Comparison of ENCODE assay signal across 1 cellular context in the genomic region with DNA sequence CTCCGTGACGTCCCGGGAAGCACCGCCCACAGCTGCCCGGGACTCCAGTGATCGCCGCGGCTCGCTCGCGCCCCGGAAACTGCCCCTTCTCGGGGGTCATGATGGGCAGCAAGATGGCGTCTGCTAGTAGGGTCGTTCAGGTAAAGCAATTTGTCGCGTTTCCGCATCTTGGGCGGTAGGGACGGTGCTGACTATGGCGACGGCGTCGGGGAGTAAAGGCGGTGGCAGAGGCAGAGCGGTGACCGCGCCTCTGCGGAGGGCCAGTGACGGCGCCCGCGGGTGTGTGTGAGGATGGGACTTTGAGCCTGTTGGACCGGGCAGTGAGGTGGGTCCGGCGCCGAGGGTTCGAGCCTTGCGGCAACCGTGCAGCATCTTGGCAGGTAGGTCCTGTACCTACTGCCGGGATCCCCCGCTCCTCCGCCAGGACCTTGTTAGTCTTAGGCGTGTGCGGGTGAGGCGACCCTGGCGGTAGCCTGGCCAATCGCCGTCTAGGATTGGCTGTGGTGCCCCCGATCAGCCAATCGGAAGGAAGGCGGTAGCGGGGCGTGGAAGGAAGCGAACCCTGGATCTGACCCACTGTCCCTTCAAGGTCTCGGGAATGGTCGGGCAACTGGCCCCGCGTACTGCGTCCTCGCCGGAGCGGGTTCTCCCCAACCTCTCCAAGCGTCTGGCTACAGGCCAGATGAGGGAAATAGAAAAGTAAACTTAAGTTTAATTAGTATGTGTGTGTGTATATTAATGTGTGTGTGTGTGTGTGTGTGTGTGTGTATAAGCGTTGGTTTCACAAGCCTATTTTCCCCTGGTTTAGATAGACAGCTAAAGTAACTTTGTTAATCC.
TF ChIP-seq lines count a peak whose summit lies in the region.

No MANE protein-coding gene starts in this region.

TF ChIP-seq in HepG2, 621 proteins besides CTCF, POLR2A, EP300 and RAD21 (continued from another document and continues in another):
- TF ChIP-seq, protein P1, sequence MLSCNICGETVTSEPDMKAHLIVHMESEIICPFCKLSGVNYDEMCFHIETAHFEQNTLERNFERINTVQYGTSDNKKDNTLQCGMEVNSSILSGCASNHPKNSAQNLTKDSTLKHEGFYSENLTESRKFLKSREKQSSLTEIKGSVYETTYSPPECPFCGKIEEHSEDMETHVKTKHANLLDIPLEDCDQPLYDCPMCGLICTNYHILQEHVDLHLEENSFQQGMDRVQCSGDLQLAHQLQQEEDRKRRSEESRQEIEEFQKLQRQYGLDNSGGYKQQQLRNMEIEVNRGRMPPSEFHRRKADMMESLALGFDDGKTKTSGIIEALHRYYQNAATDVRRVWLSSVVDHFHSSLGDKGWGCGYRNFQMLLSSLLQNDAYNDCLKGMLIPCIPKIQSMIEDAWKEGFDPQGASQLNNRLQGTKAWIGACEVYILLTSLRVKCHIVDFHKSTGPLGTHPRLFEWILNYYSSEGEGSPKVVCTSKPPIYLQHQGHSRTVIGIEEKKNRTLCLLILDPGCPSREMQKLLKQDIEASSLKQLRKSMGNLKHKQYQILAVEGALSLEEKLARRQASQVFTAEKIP (CRISPR knock-in tag; IDR thresholded peaks at IDR 0.05; ENCODE audit: borderline replicate concordance): no peak
- TF ChIP-seq MATR3 (CRISPR knock-in tag; IDR thresholded peaks at IDR 0.05) (no peak), SMAD3 (CRISPR knock-in tag; IDR thresholded peaks at IDR 0.05) (no peak), JUNB (CRISPR knock-in tag; IDR thresholded peaks at IDR 0.05; ENCODE audit: borderline replicate concordance) (no peak), ARNT2 (CRISPR knock-in tag; IDR thresholded peaks at IDR 0.05; ENCODE audit: low read depth) (0 out of 2 replicates have a peak, but pooled peaks have one; percentile 53), NR2F6 (IDR thresholded peaks at IDR 0.05) (peak; percentile 64), NR2F6 (CRISPR knock-in tag; IDR thresholded peaks at IDR 0.05) (peak; percentile 80), HNRNPH1 (optimal IDR thresholded peaks at IDR 0.05; ENCODE audit: low read depth, low read length) (no peak), ZNF770 (CRISPR knock-in tag; IDR thresholded peaks at IDR 0.05) (peak; percentile 49; the same call in 1 of the 2 replicates), SALL1 (CRISPR knock-in tag; IDR thresholded peaks at IDR 0.05) (peak; percentile 93), NFIC (IDR thresholded peaks at IDR 0.05; ENCODE audit: low read length) (no peak), ZNF589 (CRISPR knock-in tag; conservative IDR thresholded peaks at IDR 0.05) (no peak), PRDM15 (CRISPR knock-in tag; IDR thresholded peaks at IDR 0.05) (peak; percentile 83), ZNF782 (CRISPR knock-in tag; IDR thresholded peaks at IDR 0.05; ENCODE audit: borderline replicate concordance) (no peak), MED13 (CRISPR knock-in tag; IDR thresholded peaks at IDR 0.05) (peak; percentile 45; the same call in 1 of the 2 replicates), SRSF4 (IDR thresholded peaks at IDR 0.05; ENCODE audit: low read depth, low read length, poor library complexity, severe bottlenecking) (no peak), FOXO1 (CRISPR knock-in tag; IDR thresholded peaks at IDR 0.05) (peak; percentile 55), ZFP36L2 (CRISPR knock-in tag; IDR thresholded peaks at IDR 0.05) (0 out of 2 replicates have a peak, but pooled peaks have one; percentile 72), YEATS2 (CRISPR knock-in tag; IDR thresholded peaks at IDR 0.05; ENCODE audit: borderline replicate concordance) (0 out of 2 replicates have a peak, but pooled peaks have one; percentile 58), ZNF460 (CRISPR knock-in tag; IDR thresholded peaks at IDR 0.05; ENCODE audit: borderline replicate concordance) (no peak; the same call in 1 of the 2 replicates), ZNF609 (CRISPR knock-in tag; IDR thresholded peaks at IDR 0.05; ENCODE audit: borderline replicate concordance) (peak; percentile 59; the same call in 1 of the 2 replicates), HOXA3 (CRISPR knock-in tag; IDR thresholded peaks at IDR 0.05) (peak; percentile 87), TRIM24 (CRISPR knock-in tag; IDR thresholded peaks at IDR 0.05) (no peak), ZNF296 (CRISPR knock-in tag; conservative IDR thresholded peaks at IDR 0.05) (peak; percentile 81; the same call in 1 of the 2 replicates), TARDBP (CRISPR knock-in tag; IDR thresholded peaks at IDR 0.05) (peak; percentile 87), ARNT (IDR thresholded peaks at IDR 0.05) (no peak), ZNF44 (CRISPR knock-in tag; IDR thresholded peaks at IDR 0.05) (peak; percentile 64; the same call in 1 of the 2 replicates), ZMAT3 (CRISPR knock-in tag; conservative IDR thresholded peaks at IDR 0.05) (peak; percentile 64; the same call in 1 of the 2 replicates), ZNF281 (CRISPR knock-in tag; IDR thresholded peaks at IDR 0.05; ENCODE audit: borderline replicate concordance) (peak; percentile 15; the same call in 1 of the 2 replicates), ZNF891 (CRISPR knock-in tag; IDR thresholded peaks at IDR 0.05) (peak; percentile 95), ZNF557 (CRISPR knock-in tag; IDR thresholded peaks at IDR 0.05) (peak; percentile 46; the same call in 1 of the 2 replicates)
- TF ChIP-seq, protein P2, sequence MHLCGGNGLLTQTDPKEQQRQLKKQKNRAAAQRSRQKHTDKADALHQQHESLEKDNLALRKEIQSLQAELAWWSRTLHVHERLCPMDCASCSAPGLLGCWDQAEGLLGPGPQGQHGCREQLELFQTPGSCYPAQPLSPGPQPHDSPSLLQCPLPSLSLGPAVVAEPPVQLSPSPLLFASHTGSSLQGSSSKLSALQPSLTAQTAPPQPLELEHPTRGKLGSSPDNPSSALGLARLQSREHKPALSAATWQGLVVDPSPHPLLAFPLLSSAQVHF (CRISPR knock-in tag; IDR thresholded peaks at IDR 0.05): no peak
- TF ChIP-seq, protein P3, sequence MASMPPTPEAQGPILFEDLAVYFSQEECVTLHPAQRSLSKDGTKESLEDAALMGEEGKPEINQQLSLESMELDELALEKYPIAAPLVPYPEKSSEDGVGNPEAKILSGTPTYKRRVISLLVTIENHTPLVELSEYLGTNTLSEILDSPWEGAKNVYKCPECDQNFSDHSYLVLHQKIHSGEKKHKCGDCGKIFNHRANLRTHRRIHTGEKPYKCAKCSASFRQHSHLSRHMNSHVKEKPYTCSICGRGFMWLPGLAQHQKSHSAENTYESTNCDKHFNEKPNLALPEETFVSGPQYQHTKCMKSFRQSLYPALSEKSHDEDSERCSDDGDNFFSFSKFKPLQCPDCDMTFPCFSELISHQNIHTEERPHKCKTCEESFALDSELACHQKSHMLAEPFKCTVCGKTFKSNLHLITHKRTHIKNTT (CRISPR knock-in tag; IDR thresholded peaks at IDR 0.05): no peak
- TF ChIP-seq, protein P4, sequence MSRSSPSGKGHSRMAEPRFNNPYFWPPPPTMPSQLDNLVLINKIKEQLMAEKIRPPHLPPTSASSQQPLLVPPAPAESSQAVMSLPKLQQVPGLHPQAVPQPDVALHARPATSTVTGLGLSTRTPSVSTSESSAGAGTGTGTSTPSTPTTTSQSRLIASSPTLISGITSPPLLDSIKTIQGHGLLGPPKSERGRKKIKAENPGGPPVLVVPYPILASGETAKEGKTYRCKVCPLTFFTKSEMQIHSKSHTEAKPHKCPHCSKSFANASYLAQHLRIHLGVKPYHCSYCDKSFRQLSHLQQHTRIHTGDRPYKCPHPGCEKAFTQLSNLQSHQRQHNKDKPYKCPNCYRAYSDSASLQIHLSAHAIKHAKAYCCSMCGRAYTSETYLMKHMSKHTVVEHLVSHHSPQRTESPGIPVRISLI (CRISPR knock-in tag; IDR thresholded peaks at IDR 0.05; ENCODE audit: borderline replicate concordance): peak; percentile 19; the same call in 1 of the 2 replicates
- TF ChIP-seq, protein P5, sequence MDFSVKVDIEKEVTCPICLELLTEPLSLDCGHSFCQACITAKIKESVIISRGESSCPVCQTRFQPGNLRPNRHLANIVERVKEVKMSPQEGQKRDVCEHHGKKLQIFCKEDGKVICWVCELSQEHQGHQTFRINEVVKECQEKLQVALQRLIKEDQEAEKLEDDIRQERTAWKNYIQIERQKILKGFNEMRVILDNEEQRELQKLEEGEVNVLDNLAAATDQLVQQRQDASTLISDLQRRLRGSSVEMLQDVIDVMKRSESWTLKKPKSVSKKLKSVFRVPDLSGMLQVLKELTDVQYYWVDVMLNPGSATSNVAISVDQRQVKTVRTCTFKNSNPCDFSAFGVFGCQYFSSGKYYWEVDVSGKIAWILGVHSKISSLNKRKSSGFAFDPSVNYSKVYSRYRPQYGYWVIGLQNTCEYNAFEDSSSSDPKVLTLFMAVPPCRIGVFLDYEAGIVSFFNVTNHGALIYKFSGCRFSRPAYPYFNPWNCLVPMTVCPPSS (IDR thresholded peaks at IDR 0.05): no peak
